In the genomic region with DNA sequence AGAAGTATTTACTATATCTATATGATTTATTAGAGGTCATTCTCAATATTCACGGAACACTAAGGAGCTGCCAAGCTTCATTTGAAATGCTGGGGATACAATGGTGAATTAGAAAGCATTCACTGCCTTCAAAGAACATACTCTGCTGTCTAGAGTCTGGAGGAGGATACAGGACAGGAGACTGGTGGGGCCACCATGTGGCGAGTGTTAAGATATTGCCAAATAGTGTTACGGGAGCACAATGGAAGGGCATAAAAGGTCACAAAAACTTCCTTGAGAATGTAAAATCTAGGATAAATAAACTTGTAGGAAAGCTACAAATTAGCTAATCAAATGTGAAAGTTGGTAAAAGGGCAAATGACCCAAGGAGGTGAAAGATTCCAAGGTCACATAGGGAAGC, we compare ENCODE assay signal across 14 cellular contexts.
A peak's percentile ranks its signal among the peaks of the same experiment; 100 is the strongest.
DNase-seq lines count a peak whose midpoint lies in the region; TF ChIP-seq lines count a peak whose summit lies in the region.
"Had no signal": no experiment of that assay in that cellular context is flagged by ENCODE, and none has a peak within 500 bp of the region (broad histone marks: within the 10 kb centered on the region; RNA-seq: fewer than 3 reads in every experiment).

No MANE protein-coding gene starts in this region.

- intact Hi-C loops in left ventricle myocardium inferior (cut with micrococcal nuclease): no loop called here

- peak; percentile 36 to 47 for DNase-seq in cardiac muscle cell (ENCODE audit: low read depth in 1 of 2, low spot score in 1 of 2)
- no peak for DNase-seq in left ventricle myocardium inferior
- peak; percentile 47 for DNase-seq in OCI-M1 (lab: John Stamatoyannopoulos, UW)
- DNase-seq in fibroblast of villous mesenchyme (ENCODE audit: low read depth): peak; percentile 27
- no peak for DNase-seq in type B pancreatic cell (ENCODE audit: extremely low spot score, unreplicated experiment)
- DNase-seq in stimulated activated CD4-positive, alpha-beta T cell treated with anti-CD3 and anti-CD28 coated beads, Interleukin-2, amount 100 ng/mL, for 48 hours: no peak
- DNase-seq in central memory CD4-positive, alpha-beta T cell: no peak
- DNase-seq in activated naive CD4-positive, alpha-beta T cell treated with anti-CD3 and anti-CD28 coated beads, Interleukin-2, amount 50 U/mL, for 16 hours: no peak
- DNase-seq: activated CD8-positive, alpha-beta memory T cell treated with anti-CD3 and anti-CD28 coated beads for 24 hours; aorta; foreskin fibroblast; mucosa of descending colon; SHP77 had no signal

- H3K27me3 ChIP-seq in cardiac muscle cell (no peaks in the 10 kb centered on the region), left ventricle myocardium inferior (ENCODE audit: low read depth) (no peaks in the 10 kb centered on the region)
- H3K27me3 ChIP-seq: BLaER1 treated with 17β-estradiol and CSF1 and Interleukin-3, amounts not matched to agents 10 nM and 100 nM had no signal

- H3K27me3 Mint-ChIP-seq in type B pancreatic cell: no peaks in the 10 kb centered on the region

- no peaks in the 10 kb centered on the region for H3K9me3 ChIP-seq in cardiac muscle cell (ENCODE audit: low read depth)
- H3K9me3 ChIP-seq in left ventricle myocardium inferior (replicated peaks): no peaks in the 10 kb centered on the region
- H3K9me3 ChIP-seq: BLaER1 treated with 17β-estradiol and CSF1 and Interleukin-3, amounts not matched to agents 10 nM and 100 nM; mucosa of descending colon had no signal

- TF ChIP-seq CTCF in cardiac muscle cell (IDR thresholded peaks at IDR 0.05; ENCODE audit: low read depth, low read length) (no peak), left ventricle myocardium inferior (IDR thresholded peaks at IDR 0.05; ENCODE audit: borderline replicate concordance) (no peak), fibroblast of villous mesenchyme (IDR thresholded peaks at IDR 0.05; ENCODE audit: insufficient read depth, low read depth, low read length) (peak; percentile 21), type B pancreatic cell (conservative IDR thresholded peaks at IDR 0.05) (peak; percentile 64)

- H3K4me3 Mint-ChIP-seq in type B pancreatic cell: no peak overlapping the region

- H3K9me3 Mint-ChIP-seq in type B pancreatic cell: no peaks in the 10 kb centered on the region

- no peak overlapping the region for H3K27ac Mint-ChIP-seq in type B pancreatic cell

- peaks cover 4% of the 10 kb centered on the region for H3K4me1 Mint-ChIP-seq in type B pancreatic cell (ENCODE audit: unreplicated experiment)

- no peaks in the 10 kb centered on the region for H3K36me3 Mint-ChIP-seq in type B pancreatic cell

- no peak overlapping the region for H3K27ac ChIP-seq in cardiac muscle cell
- H3K27ac ChIP-seq in left ventricle myocardium inferior (replicated peaks): no peak overlapping the region
- H3K27ac ChIP-seq: BLaER1 treated with 17β-estradiol and CSF1 and Interleukin-3, amounts not matched to agents 10 nM and 100 nM had no signal

- H3K36me3 ChIP-seq in cardiac muscle cell (no peaks in the 10 kb centered on the region), left ventricle myocardium inferior (no peaks in the 10 kb centered on the region)
- H3K36me3 ChIP-seq: BLaER1 treated with 17β-estradiol and CSF1 and Interleukin-3, amounts not matched to agents 10 nM and 100 nM had no signal

- H3K4me3 ChIP-seq in cardiac muscle cell (no peak overlapping the region), left ventricle myocardium inferior (no peak overlapping the region), fibroblast of villous mesenchyme (ENCODE audit: low read depth, low read length) (no peak overlapping the region)
- H3K4me3 ChIP-seq: BLaER1 treated with 17β-estradiol and CSF1 and Interleukin-3, amounts not matched to agents 10 nM and 100 nM; mucosa of descending colon had no signal

- H3K4me1 ChIP-seq in cardiac muscle cell (ENCODE audit: low read depth) (no peaks in the 10 kb centered on the region), left ventricle myocardium inferior (no peaks in the 10 kb centered on the region)

Comparison
In these comparisons a context has a peak if more than half of its experiments do, and no peak if none do; other contexts are left out.
1. DNase-seq: peak in cardiac muscle cell (2 of 2), OCI-M1 (single experiment) and fibroblast of villous mesenchyme (single experiment); none in left ventricle myocardium inferior (single experiment), type B pancreatic cell (single experiment), stimulated activated CD4-positive, alpha-beta T cell treated with anti-CD3 and anti-CD28 coated beads, Interleukin-2, amount 100 ng/mL, for 48 hours (0 of 2), central memory CD4-positive, alpha-beta T cell (single experiment) and activated naive CD4-positive, alpha-beta T cell treated with anti-CD3 and anti-CD28 coated beads, Interleukin-2, amount 50 U/mL, for 16 hours (single experiment).
2. CTCF ChIP-seq: peak in fibroblast of villous mesenchyme (single experiment) and type B pancreatic cell (single experiment); none in cardiac muscle cell (single experiment) and left ventricle myocardium inferior (single experiment).